13 cellular contexts compared by ENCODE assay signal in genomic region chr12:20629414-20630156, GRCh38.
DNase-seq lines count a peak whose midpoint lies in the region; ATAC-seq, FAIRE-seq and TF ChIP-seq lines count a peak whose summit lies in the region.
"Had no signal": no experiment of that assay in that cellular context is flagged by ENCODE, and none has a peak within 500 bp of the region (broad histone marks: within the 10 kb centered on the region; RNA-seq: fewer than 3 reads in every experiment).

No MANE protein-coding gene starts in this region.

- no peak overlapping the region for H4K91ac ChIP-seq in neuronal stem cell (ENCODE audit: low read depth, low read length, poor library complexity)

- H2AK5ac ChIP-seq in neuronal stem cell (ENCODE audit: low read depth, low read length): no peak overlapping the region

- H3K14ac ChIP-seq in neuronal stem cell (ENCODE audit: low read length): no peak overlapping the region

- no peak overlapping the region for H3K4ac ChIP-seq in neuronal stem cell (ENCODE audit: low read length)

- H3K79me1 ChIP-seq in neuronal stem cell (ENCODE audit: low read depth, low read length): no peaks in the 10 kb centered on the region

- peak overlapping the region; percentile 51 for H2AFZ ChIP-seq in neuronal stem cell (ENCODE audit: low read length)

- no peak overlapping the region for H2BK5ac ChIP-seq in neuronal stem cell (ENCODE audit: low read length)

- H3K18ac ChIP-seq in neuronal stem cell (ENCODE audit: low read length): no peak overlapping the region

- no CpG with 5 or more reads among the region's 6 CpGs for WGBS in neuronal stem cell (ENCODE audit: extremely low coverage in 2 of 2, insufficient read length in 2 of 2, insufficient replicate concordance in 1 of 2), 2 donors

- ATAC-seq in activated naive CD4-positive, alpha-beta T cell treated with anti-CD3 and anti-CD28 coated beads, Interleukin-2, amount 50 U/mL, for 72 hours: no peak

- no peak overlapping the region for H3K27ac Mint-ChIP-seq in activated naive CD4-positive, alpha-beta T cell treated with anti-CD3 and anti-CD28 coated beads, Interleukin-2, amount 50 U/mL, for 72 hours

- no peak overlapping the region for H3K4me3 ChIP-seq in SJSA1
- H3K4me3 ChIP-seq in fibroblast of pulmonary artery (replicated peaks; ENCODE audit: low read depth, low read length): no peak overlapping the region
- no peak overlapping the region for H3K4me3 ChIP-seq in neuronal stem cell (ENCODE audit: low read length in 2 of 2)
- H3K4me3 ChIP-seq: Peyer's patch had no signal

- H2BK120ac ChIP-seq in neuronal stem cell (ENCODE audit: low read depth, low read length): no peak overlapping the region

- H3K9me3 ChIP-seq in SJSA1 (replicated peaks) (no peaks in the 10 kb centered on the region), neuronal stem cell (replicated peaks in 1 of 2; ENCODE audit: control insufficient read depth in 2 of 2, insufficient read depth in 1 of 2, low read depth in 1 of 2, low read length in 2 of 2) (no peaks in the 10 kb centered on the region)
- H3K9me3 ChIP-seq: Peyer's patch had no signal

- peaks cover 0 to 2% of the 10 kb centered on the region in 2 donors for H3K9me3 Mint-ChIP-seq in activated naive CD4-positive, alpha-beta T cell treated with anti-CD3 and anti-CD28 coated beads, Interleukin-2, amount 50 U/mL, for 72 hours

- H2BK12ac ChIP-seq in neuronal stem cell (ENCODE audit: low read length): no peak overlapping the region

- no peak overlapping the region for H3K23ac ChIP-seq in neuronal stem cell (ENCODE audit: low read depth, low read length, poor library complexity)

- no peak for TF ChIP-seq POLR2A in GM12891 (IDR thresholded peaks at IDR 0.05; ENCODE audit: low read depth, low read length)

- no peak overlapping the region for H2BK15ac ChIP-seq in neuronal stem cell (ENCODE audit: low read length)

- no peak overlapping the region for H3K4me2 ChIP-seq in neuronal stem cell (ENCODE audit: insufficient read depth, low read length, poor library complexity, severe bottlenecking)

- H3K36me3 ChIP-seq in SJSA1 (no peaks in the 10 kb centered on the region), neuronal stem cell (replicated peaks in 1 of 2; ENCODE audit: control insufficient read depth in 2 of 2, insufficient read depth in 2 of 2, low read length in 2 of 2) (no peaks in the 10 kb centered on the region)

- TF ChIP-seq CTCF in fibroblast of pulmonary artery (IDR thresholded peaks at IDR 0.05; ENCODE audit: low read length, missing control alignments): no peak

- H4K8ac ChIP-seq in neuronal stem cell (ENCODE audit: low read depth, low read length): no peak overlapping the region

- H3K27me3 ChIP-seq in SJSA1 (replicated peaks): no peaks in the 10 kb centered on the region
- H3K27me3 ChIP-seq in neuronal stem cell (ENCODE audit: control insufficient read depth in 3 of 3, insufficient read depth in 3 of 3, low read depth in 1 of 3, low read length in 3 of 3): no peaks in the 10 kb centered on the region
- H3K27me3 ChIP-seq: Peyer's patch had no signal

- DNase-seq in Daoy (ENCODE audit: low read depth): peak; percentile 68
- peak; percentile 48 to 57 for DNase-seq in SJSA1 (ENCODE audit: low read depth in 1 of 2, low spot score in 2 of 2)
- DNase-seq in fibroblast of pulmonary artery (ENCODE audit: low read depth): peak; percentile 71
- DNase-seq in neuronal stem cell (ENCODE audit: low spot score): no peak
- no peak for DNase-seq in activated naive CD4-positive, alpha-beta T cell treated with anti-CD3 and anti-CD28 coated beads, Interleukin-2, amount 50 U/mL, for 72 hours (ENCODE audit: low spot score in 2 of 2)
- DNase-seq in GM12891 (ENCODE audit: insufficient read length, low spot score): no peak
- no peak for DNase-seq in Kasumi-1 (lab: John Stamatoyannopoulos, UW)
- no peak for DNase-seq in NCI-H446 (lab: John Stamatoyannopoulos, UW)
- DNase-seq: activated CD4-positive, alpha-beta T cell treated with anti-CD3 and anti-CD28 coated beads, Interleukin-2, amount 50 U/mL, for 4 hours; COR-L47; KG1; Peyer's patch had no signal

- FAIRE-seq in GM12891 (lab: Jason Lieb, UNC): no peak
- FAIRE-seq: colon had no signal

- no peak overlapping the region for H3K9ac ChIP-seq in neuronal stem cell (ENCODE audit: low read depth, low read length, poor library complexity)

- no peaks in the 10 kb centered on the region for H3K36me3 Mint-ChIP-seq in activated naive CD4-positive, alpha-beta T cell treated with anti-CD3 and anti-CD28 coated beads, Interleukin-2, amount 50 U/mL, for 72 hours

- H3K27ac ChIP-seq in SJSA1 (peak overlapping the region; percentile 50), neuronal stem cell (replicated peaks; ENCODE audit: low read length) (no peak overlapping the region)
- H3K27ac ChIP-seq: Peyer's patch had no signal

- peaks cover 57% of the 10 kb centered on the region for H3K4me1 ChIP-seq in SJSA1 (replicated peaks)
- peaks cover 0 to 4% of the 10 kb centered on the region in 2 donors for H3K4me1 ChIP-seq in neuronal stem cell (ENCODE audit: control insufficient read depth in 2 of 2, insufficient read depth in 1 of 2, low read depth in 1 of 2, low read length in 2 of 2)

TF ChIP-seq in GM12891, 5 proteins besides CTCF, POLR2A, EP300 and RAD21:
- TF ChIP-seq PAX5 (IDR thresholded peaks at IDR 0.05; ENCODE audit: insufficient read depth, low read length, severe bottlenecking) (no peak), TAF1 (IDR thresholded peaks at IDR 0.05; ENCODE audit: low read depth, low read length) (no peak), POU2F2 (IDR thresholded peaks at IDR 0.05; ENCODE audit: low read depth, low read length) (no peak), POLR2AphosphoS5 (IDR thresholded peaks at IDR 0.05; ENCODE audit: low read depth, low read length) (no peak), SPI1 (IDR thresholded peaks at IDR 0.05; ENCODE audit: low read depth, low read length) (no peak)

Comparison
In these comparisons a context has a peak if more than half of its experiments do, and no peak if none do; other contexts are left out.
1. DNase-seq: peak in Daoy (single experiment), SJSA1 (2 of 2) and fibroblast of pulmonary artery (single experiment); none in neuronal stem cell (single experiment), activated naive CD4-positive, alpha-beta T cell treated with anti-CD3 and anti-CD28 coated beads, Interleukin-2, amount 50 U/mL, for 72 hours (0 of 2), GM12891 (single experiment), Kasumi-1 (0 of 2) and NCI-H446 (0 of 2).